Comparison of ENCODE assay signal across 28 cellular contexts in genomic region chr17:9445424-9445823, GRCh38.
"Had no signal": no experiment of that assay in that cellular context is flagged by ENCODE, and none has a peak within 500 bp of the region (broad histone marks: within the 10 kb centered on the region; RNA-seq: fewer than 3 reads in every experiment).

No MANE protein-coding gene starts in this region.

- H3K9me3 Mint-ChIP-seq: stimulated activated effector memory CD8-positive, alpha-beta T cell treated with anti-CD3 and anti-CD28 coated beads, Interleukin-12 subunit alpha, Interleukin-12 subunit beta, amount 100 ng/mL, for 72 hours; stimulated activated naive B cell treated with anti-CD40 and anti-IgM and Interleukin-4, amounts not matched to agents 10 μg/mL and 1 μg/mL and 100 μg/mL, for 72 hours; stimulated activated naive CD8-positive, alpha-beta T cell treated with anti-CD3 and anti-CD28 coated beads, Interleukin-15, amount 100 ng/mL, for 72 hours; stimulated activated naive CD8-positive, alpha-beta T cell treated with anti-CD3 and anti-CD28 coated beads, Interleukin-15, Interleukin-2, amounts not matched to agents 100 ng/mL and 50 ng/mL, for 24 hours had no signal

- H3K36me3 ChIP-seq: stomach, suprapubic skin, thoracic aorta, thyroid gland, transverse colon, upper lobe of left lung, upper lobe of right lung, uterus, vagina had no signal

- H3K4me1 Mint-ChIP-seq: stimulated activated effector memory CD8-positive, alpha-beta T cell treated with anti-CD3 and anti-CD28 coated beads, Interleukin-12 subunit alpha, Interleukin-12 subunit beta, amount 100 ng/mL, for 72 hours; stimulated activated memory B cell treated with anti-CD40 and anti-IgM and Interleukin-4, amounts not matched to agents 10 μg/mL and 1 μg/mL and 100 μg/mL, for 72 hours; stimulated activated naive B cell treated with anti-CD40 and anti-IgM and Interleukin-4, amounts not matched to agents 10 μg/mL and 1 μg/mL and 100 μg/mL, for 72 hours; stimulated activated naive CD8-positive, alpha-beta T cell treated with anti-CD3 and anti-CD28 coated beads, Interleukin-15, amount 100 ng/mL, for 72 hours had no signal

- H3K27me3 Mint-ChIP-seq: stimulated activated memory B cell treated with anti-CD40 and anti-IgM and Interleukin-4, amounts not matched to agents 10 μg/mL and 1 μg/mL and 100 μg/mL, for 72 hours; stimulated activated naive B cell treated with anti-CD40 and anti-IgM and Interleukin-4, amounts not matched to agents 10 μg/mL and 1 μg/mL and 100 μg/mL, for 72 hours; stimulated activated naive CD8-positive, alpha-beta T cell treated with anti-CD3 and anti-CD28 coated beads, Interleukin-15, amount 100 ng/mL, for 72 hours; stimulated activated naive CD8-positive, alpha-beta T cell treated with anti-CD3 and anti-CD28 coated beads, Interleukin-15, Interleukin-2, amounts not matched to agents 100 ng/mL and 50 ng/mL, for 24 hours; type B pancreatic cell had no signal

- H3K27ac Mint-ChIP-seq: stimulated activated effector memory CD8-positive, alpha-beta T cell treated with anti-CD3 and anti-CD28 coated beads, Interleukin-12 subunit alpha, Interleukin-12 subunit beta, amount 100 ng/mL, for 72 hours; stimulated activated memory B cell treated with anti-CD40 and anti-IgM and Interleukin-4, amounts not matched to agents 10 μg/mL and 1 μg/mL and 100 μg/mL, for 72 hours; stimulated activated naive B cell treated with anti-CD40 and anti-IgM and Interleukin-4, amounts not matched to agents 10 μg/mL and 1 μg/mL and 100 μg/mL, for 72 hours; stimulated activated naive CD8-positive, alpha-beta T cell treated with anti-CD3 and anti-CD28 coated beads, Interleukin-15, amount 100 ng/mL, for 72 hours; stimulated activated naive CD8-positive, alpha-beta T cell treated with anti-CD3 and anti-CD28 coated beads, Interleukin-15, Interleukin-2, amounts not matched to agents 100 ng/mL and 50 ng/mL, for 24 hours; type B pancreatic cell had no signal

- H3K4me3 ChIP-seq: stomach, suprapubic skin, testis, thoracic aorta, thyroid gland, tibial artery, tibial nerve, transverse colon, upper lobe of left lung, upper lobe of right lung, uterus, vagina had no signal

- H3K9me3 ChIP-seq: stomach, suprapubic skin, testis, thoracic aorta, thyroid gland, tibial artery, tibial nerve, transverse colon, upper lobe of left lung, upper lobe of right lung, uterus, vagina had no signal

- H3K27ac ChIP-seq: stomach, suprapubic skin, testis, thoracic aorta, thyroid gland, tibial artery, tibial nerve, transverse colon, upper lobe of left lung, upper lobe of right lung, vagina had no signal

- ATAC-seq: stimulated activated effector memory CD8-positive, alpha-beta T cell treated with anti-CD3 and anti-CD28 coated beads, Interleukin-12 subunit alpha, Interleukin-12 subunit beta, amount 100 ng/mL, for 72 hours; stimulated activated memory B cell treated with anti-CD40 and anti-IgM and Interleukin-4, amounts not matched to agents 10 μg/mL and 1 μg/mL and 100 μg/mL, for 72 hours; stimulated activated naive B cell treated with anti-CD40 and anti-IgM and Interleukin-4, amounts not matched to agents 10 μg/mL and 1 μg/mL and 100 μg/mL, for 72 hours; stimulated activated naive CD8-positive, alpha-beta T cell treated with anti-CD3 and anti-CD28 coated beads, Interleukin-15, amount 100 ng/mL, for 72 hours; stimulated activated naive CD8-positive, alpha-beta T cell treated with anti-CD3 and anti-CD28 coated beads, Interleukin-15, Interleukin-2, amounts not matched to agents 100 U/mL and 50 U/mL, for 24 hours; upper lobe of right lung had no signal

- FAIRE-seq: urothelium cell line had no signal

- H3K27me3 ChIP-seq: stomach, suprapubic skin, testis, thyroid gland, tibial artery, tibial nerve, transverse colon, upper lobe of left lung, upper lobe of right lung, uterus, vagina had no signal

- H3K4me3 Mint-ChIP-seq: stimulated activated effector memory CD8-positive, alpha-beta T cell treated with anti-CD3 and anti-CD28 coated beads, Interleukin-12 subunit alpha, Interleukin-12 subunit beta, amount 100 ng/mL, for 72 hours; stimulated activated memory B cell treated with anti-CD40 and anti-IgM and Interleukin-4, amounts not matched to agents 10 μg/mL and 1 μg/mL and 100 μg/mL, for 72 hours; stimulated activated naive B cell treated with anti-CD40 and anti-IgM and Interleukin-4, amounts not matched to agents 10 μg/mL and 1 μg/mL and 100 μg/mL, for 72 hours; stimulated activated naive CD8-positive, alpha-beta T cell treated with anti-CD3 and anti-CD28 coated beads, Interleukin-15, amount 100 ng/mL, for 72 hours; stimulated activated naive CD8-positive, alpha-beta T cell treated with anti-CD3 and anti-CD28 coated beads, Interleukin-15, Interleukin-2, amounts not matched to agents 100 ng/mL and 50 ng/mL, for 24 hours; type B pancreatic cell had no signal

- DNase-seq: stimulated activated CD4-positive, alpha-beta T cell treated with anti-CD3 and anti-CD28 coated beads, Interleukin-2, amount 100 ng/mL, for 48 hours; stimulated activated CD4-positive, alpha-beta T cell treated with anti-CD3 and anti-CD28 coated beads, Interleukin-4, amount 100 ng/mL, for 1 hour; stimulated activated CD4-positive, alpha-beta T cell treated with anti-CD3 and anti-CD28 coated beads, Interleukin-4, amount 100 ng/mL, for 24 hours; stimulated activated CD4-positive, alpha-beta T cell treated with anti-CD3 and anti-CD28 coated beads, Interleukin-4, amount 100 ng/mL, for 4 hours; stimulated activated CD8-positive, alpha-beta memory T cell treated with anti-CD3 and anti-CD28 coated beads, Interleukin-4, amount 100 ng/mL, for 48 hours; stimulated activated naive B cell treated with anti-CD40 and anti-IgM and Interleukin-4, amounts not matched to agents 10 μg/mL and 1 μg/mL and 100 μg/mL, for 72 hours; stimulated activated naive CD4-positive, alpha-beta T cell; stimulated activated naive CD4-positive, alpha-beta T cell treated with Interleukin-2 at 50 U/mL for 16 hours; stimulated activated naive CD8-positive, alpha-beta T cell treated with anti-CD3 and anti-CD28 coated beads, Interleukin-15, amount 100 ng/mL, for 72 hours; stimulated activated naive CD8-positive, alpha-beta T cell treated with anti-CD3 and anti-CD28 coated beads, Interleukin-15, Interleukin-2, amounts not matched to agents 100 U/mL and 50 U/mL, for 24 hours; stomach; testis; thyroid gland; tibial artery; transverse colon; trophoblast cell; upper lobe of left lung; upper lobe of right lung; uterus had no signal

- H3K4me1 ChIP-seq: stomach, suprapubic skin, testis, thyroid gland, tibial artery, transverse colon, upper lobe of left lung, upper lobe of right lung, uterus, vagina had no signal
